In the genomic region with DNA sequence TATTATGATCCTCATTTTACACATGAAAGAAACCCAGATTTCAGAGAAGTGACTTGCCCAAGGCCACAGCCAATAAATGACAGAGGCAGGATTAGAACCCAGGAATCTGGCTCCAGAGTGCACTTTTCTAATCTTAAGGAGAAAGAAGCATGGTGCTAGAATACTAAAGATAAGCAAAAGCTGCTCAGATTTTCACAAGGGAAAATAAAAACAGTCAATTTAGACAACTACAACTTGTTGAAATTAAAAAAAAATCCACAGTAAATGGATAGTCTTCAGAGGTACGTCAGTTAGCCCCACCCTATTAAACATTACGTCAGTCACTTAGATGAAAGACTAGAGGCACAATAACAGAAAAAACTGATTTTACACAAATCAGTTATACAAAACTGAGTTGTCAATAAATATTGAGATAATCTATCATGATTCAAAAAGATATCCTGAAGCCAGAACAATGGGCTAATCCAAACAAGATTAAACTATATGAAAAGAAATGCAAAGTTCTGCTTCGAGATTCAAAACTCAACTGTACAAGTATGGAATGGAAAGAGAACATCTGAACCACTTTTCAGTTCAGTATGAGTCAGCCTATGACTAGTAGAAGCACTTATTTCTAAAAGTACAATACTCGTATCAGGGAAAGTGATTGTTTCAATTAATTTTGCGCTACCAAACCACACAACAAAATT, we compare ENCODE assay signal across 9 cellular contexts. TPM values are rescaled to one million over a fixed set of nuclear protein-coding genes. Genes with fewer than 3 reads are reported as not detected.
A peak's percentile ranks its signal among the peaks of the same experiment; 100 is the strongest.
DNase-seq lines count a peak whose midpoint lies in the region; ATAC-seq, FAIRE-seq and TF ChIP-seq lines count a peak whose summit lies in the region.
"Had no signal": no experiment of that assay in that cellular context is flagged by ENCODE, and none has a peak within 500 bp of the region (broad histone marks: within the 10 kb centered on the region; RNA-seq: fewer than 3 reads in every experiment).

No MANE protein-coding gene starts in this region.

- H3F3A ChIP-seq in smooth muscle cell (ENCODE audit: low read depth): peaks cover 11% of the 10 kb centered on the region
- peaks cover 8% of the 10 kb centered on the region; the same call in 1 of the 2 replicates for H3F3A ChIP-seq in MM.1S (ENCODE audit: insufficient read depth, low read length)

- FAIRE-seq in GM18507 (lab: Jason Lieb, UNC): peak; percentile 72

- H3K9ac ChIP-seq in smooth muscle cell (ENCODE audit: low read depth) (peak overlapping the region; percentile 3), MM.1S (ENCODE audit: low read length) (no peak overlapping the region)

- ATAC-seq in HG02610 (IDR thresholded peaks at IDR 0.05; ENCODE audit: unreplicated experiment): peak; percentile 87
- peak; percentile 69 for ATAC-seq in RWPE2 (ENCODE audit: low read depth)

- H3K9me3 ChIP-seq in RWPE2 (ENCODE audit: severe bottlenecking) (no peaks in the 10 kb centered on the region), smooth muscle cell (replicated peaks; ENCODE audit: low read depth) (no peaks in the 10 kb centered on the region), MM.1S (replicated peaks; ENCODE audit: insufficient read depth, low read length) (no peaks in the 10 kb centered on the region)

- H3K27ac ChIP-seq in RWPE2 (ENCODE audit: poor library complexity, severe bottlenecking) (peak overlapping the region; percentile 88), smooth muscle cell (ENCODE audit: low read depth) (peak overlapping the region; percentile 86), MM.1S (ENCODE audit: low read length) (no peak overlapping the region)

- H4K20me1 ChIP-seq in smooth muscle cell (ENCODE audit: low read depth): peaks cover 87% of the 10 kb centered on the region
- H4K20me1 ChIP-seq in MM.1S (ENCODE audit: insufficient read depth, low read length): peaks cover 12% of the 10 kb centered on the region

- peak overlapping the region; percentile 66 for H3K4me2 ChIP-seq in smooth muscle cell
- no peak overlapping the region for H3K4me2 ChIP-seq in MM.1S (ENCODE audit: low read depth, low read length)

- H2AFZ ChIP-seq in smooth muscle cell (ENCODE audit: low read depth) (no peak overlapping the region), MM.1S (ENCODE audit: low read length) (no peak overlapping the region)

- intact Hi-C loops in lower leg skin (cut with DNase I; ENCODE audit: low total_unique reads): no loop called here

- H3K4me3 ChIP-seq in RWPE2 (ENCODE audit: severe bottlenecking) (peak overlapping the region; percentile 5), fibroblast of mammary gland (ENCODE audit: control insufficient read depth, low read depth, low read length) (peak overlapping the region; percentile 28), smooth muscle cell (no peak overlapping the region), MM.1S (ENCODE audit: low read length) (no peak overlapping the region), lower leg skin (ENCODE audit: low read depth, poor library complexity, severe bottlenecking) (no peak overlapping the region)

- H3K36me3 ChIP-seq in RWPE2 (ENCODE audit: low read depth): peaks cover 23% of the 10 kb centered on the region
- no peaks in the 10 kb centered on the region for H3K36me3 ChIP-seq in smooth muscle cell (ENCODE audit: low read depth)
- peaks cover under 1% of the 10 kb centered on the region; the same call in 1 of the 2 replicates for H3K36me3 ChIP-seq in MM.1S (replicated peaks; ENCODE audit: insufficient read depth, low read length)

- DNase-seq in GM18507 (ENCODE audit: extremely low spot score, insufficient read length, low read depth) (no peak), RWPE2 (ENCODE audit: low spot score) (no peak), fibroblast of mammary gland (ENCODE audit: low read depth) (peak; percentile 89), smooth muscle cell (lab: John Stamatoyannopoulos, UW; ENCODE audit: unreplicated experiment) (no peak), MM.1S (no peak), NCI-H1092 (lab: John Stamatoyannopoulos, UW) (no peak), lower leg skin (ENCODE audit: low spot score in 2 of 2) (no peak)

- H3K4me1 ChIP-seq in RWPE2 (ENCODE audit: insufficient read depth, poor library complexity, severe bottlenecking): peaks cover 74% of the 10 kb centered on the region
- H3K4me1 ChIP-seq in smooth muscle cell (ENCODE audit: low read depth): peaks cover 35% of the 10 kb centered on the region
- peaks cover 24% of the 10 kb centered on the region for H3K4me1 ChIP-seq in MM.1S (ENCODE audit: low read length)

- TF ChIP-seq POLR2A in lower leg skin (IDR thresholded peaks at IDR 0.05): no peak

- no peaks in the 10 kb centered on the region for H3K27me3 ChIP-seq in RWPE2 (ENCODE audit: insufficient read depth, poor library complexity, severe bottlenecking)
- no peaks in the 10 kb centered on the region for H3K27me3 ChIP-seq in smooth muscle cell (ENCODE audit: low read depth)
- H3K27me3 ChIP-seq in MM.1S (replicated peaks; ENCODE audit: insufficient read depth, low read length): no peaks in the 10 kb centered on the region

- no peaks in the 10 kb centered on the region for H3K9me2 ChIP-seq in MM.1S (replicated peaks; ENCODE audit: insufficient read depth, low read length)

- H3K79me2 ChIP-seq in smooth muscle cell (ENCODE audit: low read depth): peaks cover 80% of the 10 kb centered on the region
- peaks cover 90% of the 10 kb centered on the region for H3K79me2 ChIP-seq in MM.1S (ENCODE audit: low read length)

- 32% methylated on average over 5 of the region's 5 CpGs for WGBS in smooth muscle cell (ENCODE audit: low lambda C conversion rate)
- 16 to 19% methylated on average over 5 of the region's 5 CpGs for WGBS in lower leg skin, 2 donors

- TF ChIP-seq CTCF in RWPE2 (IDR thresholded peaks at IDR 0.05; ENCODE audit: poor library complexity, severe bottlenecking) (no peak), fibroblast of mammary gland (conservative IDR thresholded peaks at IDR 0.05; ENCODE audit: control insufficient read depth, insufficient read depth, low read depth, low read length) (no peak), smooth muscle cell (IDR thresholded peaks at IDR 0.05; ENCODE audit: borderline replicate concordance, insufficient read depth, poor library complexity, severe bottlenecking) (no peak), MM.1S (IDR thresholded peaks at IDR 0.05; ENCODE audit: low read length) (no peak), lower leg skin (IDR thresholded peaks at IDR 0.05) (no peak)

RNA-seq across cellular contexts. Expression of a gene that starts 9.3 kb away (rescaled TPM):
- total RNA-seq in smooth muscle cell: 39.7 and 48.0 TPM in 2 replicates
- 16.3 and 18.4 TPM in 2 replicates for polyA plus RNA-seq in smooth muscle cell
- total RNA-seq in lower leg skin: 10 to 100 TPM; 35.0 to 57.7 (median 51.1) TPM

RNA-seq across cellular contexts. Expression of a gene that starts 56.6 kb away (rescaled TPM):
- total RNA-seq in smooth muscle cell (0.09 and 0.36 TPM in 2 replicates), lower leg skin (under 1 TPM in 2 of 4 donors, not detected in 2; 0.05 to 0.42 TPM)
- 0.74 TPM in 1 of 2 replicates, not detected in the other for polyA plus RNA-seq in smooth muscle cell
- total RNA-seq: pulmonary artery endothelial cell had no signal

Comparison
In these comparisons a context has a peak if more than half of its experiments do, and no peak if none do; other contexts are left out.
1. H3K4me3 ChIP-seq: peak in RWPE2 (single experiment) and fibroblast of mammary gland (single experiment); none in smooth muscle cell (single experiment), MM.1S (single experiment) and lower leg skin (single experiment).